ENCODE assay signal across 25 cellular contexts in the genomic region with DNA sequence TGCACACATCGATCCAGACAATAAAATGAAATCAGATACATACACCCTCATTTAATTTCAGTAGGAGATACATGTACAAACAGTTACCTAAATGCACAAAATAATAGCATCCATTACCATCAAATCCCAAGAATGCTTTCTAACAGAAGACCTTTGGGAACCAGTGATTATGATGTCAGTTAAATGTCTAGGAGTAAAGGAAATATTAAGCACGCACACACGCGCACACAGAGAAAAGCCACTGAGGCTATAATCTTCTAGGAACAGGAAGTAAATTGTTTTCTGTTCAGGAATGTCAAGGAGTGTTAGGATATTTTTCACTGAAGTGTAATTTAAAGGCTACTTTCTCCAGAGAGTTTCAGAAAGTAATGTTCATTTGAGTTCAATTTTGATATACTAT.
"Had no signal": no experiment of that assay in that cellular context is flagged by ENCODE, and none has a peak within 500 bp of the region (broad histone marks: within the 10 kb centered on the region; RNA-seq: fewer than 3 reads in every experiment).

No MANE protein-coding gene starts in this region.

- H3K27ac ChIP-seq: stomach, suprapubic skin, testis, thoracic aorta, thyroid gland, tibial artery, tibial nerve, transverse colon, upper lobe of left lung, upper lobe of right lung, uterus, vagina had no signal

- H3K9me3 ChIP-seq: stomach, suprapubic skin, testis, thoracic aorta, thyroid gland, tibial artery, tibial nerve, transverse colon, upper lobe of left lung, upper lobe of right lung, uterus, vagina had no signal

- H3K4me3 ChIP-seq: stomach, suprapubic skin, testis, thoracic aorta, thyroid gland, tibial artery, tibial nerve, transverse colon, upper lobe of left lung, upper lobe of right lung, uterus, vagina had no signal

- H3K36me3 ChIP-seq: stomach, suprapubic skin, thoracic aorta, thyroid gland, tibial artery, tibial nerve, transverse colon, upper lobe of left lung, upper lobe of right lung, uterus, vagina had no signal

- FAIRE-seq: urothelium cell line had no signal

- H3K27me3 ChIP-seq: stomach, suprapubic skin, testis, thyroid gland, tibial artery, tibial nerve, transverse colon, upper lobe of left lung, upper lobe of right lung, uterus, vagina had no signal

- H3K4me1 ChIP-seq: stomach, suprapubic skin, testis, thyroid gland, tibial artery, tibial nerve, transverse colon, upper lobe of left lung, upper lobe of right lung, uterus, vagina had no signal

- DNase-seq: stimulated activated CD4-positive, alpha-beta T cell treated with anti-CD3 and anti-CD28 coated beads, Interleukin-2, amount 100 ng/mL, for 48 hours; stimulated activated CD4-positive, alpha-beta T cell treated with anti-CD3 and anti-CD28 coated beads, Interleukin-4, amount 100 ng/mL, for 1 hour; stimulated activated CD4-positive, alpha-beta T cell treated with anti-CD3 and anti-CD28 coated beads, Interleukin-4, amount 100 ng/mL, for 24 hours; stimulated activated CD4-positive, alpha-beta T cell treated with anti-CD3 and anti-CD28 coated beads, Interleukin-4, amount 100 ng/mL, for 4 hours; stimulated activated CD8-positive, alpha-beta memory T cell treated with anti-CD3 and anti-CD28 coated beads, Interleukin-4, amount 100 ng/mL, for 48 hours; stimulated activated naive B cell treated with anti-CD40 and anti-IgM and Interleukin-4, amounts not matched to agents 10 μg/mL and 1 μg/mL and 100 μg/mL, for 72 hours; stimulated activated naive CD4-positive, alpha-beta T cell; stimulated activated naive CD4-positive, alpha-beta T cell treated with Interleukin-2 at 50 U/mL for 16 hours; stimulated activated naive CD8-positive, alpha-beta T cell treated with anti-CD3 and anti-CD28 coated beads, Interleukin-15, amount 100 ng/mL, for 72 hours; stimulated activated naive CD8-positive, alpha-beta T cell treated with anti-CD3 and anti-CD28 coated beads, Interleukin-15, Interleukin-2, amounts not matched to agents 100 U/mL and 50 U/mL, for 24 hours; stomach; substantia nigra; testis; thyroid gland; tibial artery; transverse colon; trophoblast cell; upper lobe of left lung; upper lobe of right lung; uterus had no signal
